Comparison of ENCODE assay signal across 18 cellular contexts in genomic region chr11:125890447-125891100, GRCh38. TPM values are rescaled to one million over a fixed set of nuclear protein-coding genes. Genes with fewer than 3 reads are reported as not detected.
A peak's percentile ranks its signal among the peaks of the same experiment; 100 is the strongest.
DNase-seq lines count a peak whose midpoint lies in the region; ATAC-seq, FAIRE-seq and TF ChIP-seq lines count a peak whose summit lies in the region.
"Had no signal": no experiment of that assay in that cellular context is flagged by ENCODE, and none has a peak within 500 bp of the region (broad histone marks: within the 10 kb centered on the region; RNA-seq: fewer than 3 reads in every experiment).

No MANE protein-coding gene starts in this region.

- no peak for TF ChIP-seq CTCF in CD4-positive, alpha-beta T cell (IDR thresholded peaks at IDR 0.05)
- TF ChIP-seq CTCF in WTC11 (IDR thresholded peaks at IDR 0.05) (no peak), D721Med (IDR thresholded peaks at IDR 0.05; ENCODE audit: insufficient read depth, missing control alignments) (no peak), brain microvascular endothelial cell (IDR thresholded peaks at IDR 0.05; ENCODE audit: low read depth, low read length, missing control alignments) (no peak), suprapubic skin (IDR thresholded peaks at IDR 0.05) (no peak)

- 67% methylated on average over 3 of the region's 3 CpGs for WGBS in suprapubic skin

- H3K27ac Mint-ChIP-seq in CD4-positive, alpha-beta T cell, result peak overlapping the region; percentile 30
- 0 out of 2 replicates have a peak overlapping the region, but pooled peaks have one; percentile 39 for H3K27ac Mint-ChIP-seq in WTC11

- no peaks in the 10 kb centered on the region for H3K27me3 ChIP-seq in CD4-positive, alpha-beta T cell (ENCODE audit: control insufficient read depth, insufficient read depth, low read length)
- H3K27me3 ChIP-seq in brain microvascular endothelial cell (replicated peaks) (no peaks in the 10 kb centered on the region), suprapubic skin (no peaks in the 10 kb centered on the region)

- no peak for TF ChIP-seq EP300 in suprapubic skin (IDR thresholded peaks at IDR 0.05)

- in situ Hi-C loops in brain microvascular endothelial cell (cut with HindIII; ENCODE audit: low pct_ligation_motif_present, low sequenced_read_pairs), result no loop called here

- intact Hi-C loops in CD4-positive, alpha-beta T cell (cut with DNase I, micrococcal nuclease), result no loop called here

- POLR2A ChIA-PET in CD4-positive, alpha-beta T cell (lab: Charles Lee), result interaction anchor here (1.1 to 1.3 kb wide), 3 partner anchors 8 to 321 kb away, joined by 3 to 4 read pairs (median 3); partner anchors contain the start of genes EI24 and PUS3
- POLR2A ChIA-PET in WTC11 (lab: Charles Lee), result no interaction called here

- H3K36me3 ChIP-seq in brain microvascular endothelial cell (replicated peaks) (peaks cover 9% of the 10 kb centered on the region), suprapubic skin (peaks cover 29% of the 10 kb centered on the region)

- H3K9me3 Mint-ChIP-seq in CD4-positive, alpha-beta T cell, result no peaks in the 10 kb centered on the region
- peaks cover 3% of the 10 kb centered on the region; the same call in 1 of the 2 replicates for H3K9me3 Mint-ChIP-seq in WTC11

- no peak for ATAC-seq in CD4-positive, alpha-beta T cell (ENCODE audit: poor library complexity)
- ATAC-seq in WTC11, result no peak

- H3K4me1 ChIP-seq in suprapubic skin, result peaks cover 17% of the 10 kb centered on the region

- H3K36me3 Mint-ChIP-seq in CD4-positive, alpha-beta T cell (ENCODE audit: low read depth), result peaks cover 54% of the 10 kb centered on the region
- peaks cover 30% of the 10 kb centered on the region for H3K36me3 Mint-ChIP-seq in WTC11

- TF ChIP-seq POLR2A in suprapubic skin (IDR thresholded peaks at IDR 0.05), result no peak

- CTCF ChIA-PET in CD4-positive, alpha-beta T cell (lab: Charles Lee), result no interaction called here
- CTCF ChIA-PET in WTC11 (lab: Charles Lee), result no interaction called here

- peaks cover 59% of the 10 kb centered on the region for H3K4me1 Mint-ChIP-seq in CD4-positive, alpha-beta T cell (ENCODE audit: low read depth)
- peaks cover 3% of the 10 kb centered on the region; the same call in 1 of the 2 replicates for H3K4me1 Mint-ChIP-seq in WTC11

- no peak for DNase-seq in CD4-positive, alpha-beta T cell
- peak; percentile 19 for DNase-seq in H4 (ENCODE audit: low spot score)
- DNase-seq in WTC11 (ENCODE audit: low spot score), result no peak
- DNase-seq in lung microvascular endothelial cell (ENCODE audit: low read depth in 2 of 2), result peak; percentile 24 to 55
- no peak for DNase-seq in D721Med (ENCODE audit: insufficient read length, low spot score)
- no peak for DNase-seq in CD1c-positive myeloid dendritic cell (ENCODE audit: extremely low spot score)
- DNase-seq in brain microvascular endothelial cell, result no peak
- DNase-seq in suprapubic skin (ENCODE audit: low spot score in 2 of 2), result no peak
- DNase-seq: cerebellar nuclear complex, GF-D8, head of caudate nucleus, Karpas-422, kidney glomerular epithelial cell, NCI-H1694, SK-N-SH had no signal

- no peaks in the 10 kb centered on the region for H3K27me3 Mint-ChIP-seq in CD4-positive, alpha-beta T cell
- peaks cover 17% of the 10 kb centered on the region for H3K27me3 Mint-ChIP-seq in WTC11 (ENCODE audit: low read depth)

- H3K27ac ChIP-seq in CD4-positive, alpha-beta T cell (ENCODE audit: low read depth, low read length), result no peak overlapping the region
- H3K27ac ChIP-seq in brain microvascular endothelial cell (no peak overlapping the region), suprapubic skin (no peak overlapping the region)

- H3K9me3 ChIP-seq in CD4-positive, alpha-beta T cell (ENCODE audit: control insufficient read depth, low read length), result no peaks in the 10 kb centered on the region
- H3K9me3 ChIP-seq in suprapubic skin, result no peaks in the 10 kb centered on the region
- H3K9me3 ChIP-seq: SK-N-SH had no signal

- peak overlapping the region; percentile 64 for H3K4me3 Mint-ChIP-seq in CD4-positive, alpha-beta T cell
- H3K4me3 Mint-ChIP-seq in WTC11, result no peak overlapping the region

- no peak overlapping the region for H3K4me3 ChIP-seq in brain microvascular endothelial cell (ENCODE audit: low read depth, low read length)
- H3K4me3 ChIP-seq in suprapubic skin, result no peak overlapping the region

- FAIRE-seq in D721Med (lab: Jason Lieb, UNC), result no peak

TF ChIP-seq in WTC11, 78 proteins besides CTCF, POLR2A, EP300 and RAD21 (continues in another document):
- TF ChIP-seq RELA (CRISPR knock-in tag; IDR thresholded peaks at IDR 0.05; ENCODE audit: borderline replicate concordance) (no peak), IRF2 (CRISPR knock-in tag; IDR thresholded peaks at IDR 0.05; ENCODE audit: borderline replicate concordance, low read depth) (no peak), MYBL2 (CRISPR knock-in tag; IDR thresholded peaks at IDR 0.05) (no peak), SP1 (CRISPR knock-in tag; conservative IDR thresholded peaks at IDR 0.05) (no peak), TEAD4 (CRISPR knock-in tag; IDR thresholded peaks at IDR 0.05) (no peak), ZNF121 (CRISPR knock-in tag; IDR thresholded peaks at IDR 0.05) (no peak), SMAD3 (CRISPR knock-in tag; IDR thresholded peaks at IDR 0.05; ENCODE audit: borderline replicate concordance) (no peak), NR1H2 (CRISPR knock-in tag; IDR thresholded peaks at IDR 0.05) (no peak), ZBTB21 (CRISPR knock-in tag; IDR thresholded peaks at IDR 0.05; ENCODE audit: borderline replicate concordance) (no peak), NR3C1 (CRISPR knock-in tag; conservative IDR thresholded peaks at IDR 0.05; ENCODE audit: low read depth) (no peak), TCF7 (CRISPR knock-in tag; IDR thresholded peaks at IDR 0.05; ENCODE audit: low read depth) (no peak)
- TF ChIP-seq, protein P1, sequence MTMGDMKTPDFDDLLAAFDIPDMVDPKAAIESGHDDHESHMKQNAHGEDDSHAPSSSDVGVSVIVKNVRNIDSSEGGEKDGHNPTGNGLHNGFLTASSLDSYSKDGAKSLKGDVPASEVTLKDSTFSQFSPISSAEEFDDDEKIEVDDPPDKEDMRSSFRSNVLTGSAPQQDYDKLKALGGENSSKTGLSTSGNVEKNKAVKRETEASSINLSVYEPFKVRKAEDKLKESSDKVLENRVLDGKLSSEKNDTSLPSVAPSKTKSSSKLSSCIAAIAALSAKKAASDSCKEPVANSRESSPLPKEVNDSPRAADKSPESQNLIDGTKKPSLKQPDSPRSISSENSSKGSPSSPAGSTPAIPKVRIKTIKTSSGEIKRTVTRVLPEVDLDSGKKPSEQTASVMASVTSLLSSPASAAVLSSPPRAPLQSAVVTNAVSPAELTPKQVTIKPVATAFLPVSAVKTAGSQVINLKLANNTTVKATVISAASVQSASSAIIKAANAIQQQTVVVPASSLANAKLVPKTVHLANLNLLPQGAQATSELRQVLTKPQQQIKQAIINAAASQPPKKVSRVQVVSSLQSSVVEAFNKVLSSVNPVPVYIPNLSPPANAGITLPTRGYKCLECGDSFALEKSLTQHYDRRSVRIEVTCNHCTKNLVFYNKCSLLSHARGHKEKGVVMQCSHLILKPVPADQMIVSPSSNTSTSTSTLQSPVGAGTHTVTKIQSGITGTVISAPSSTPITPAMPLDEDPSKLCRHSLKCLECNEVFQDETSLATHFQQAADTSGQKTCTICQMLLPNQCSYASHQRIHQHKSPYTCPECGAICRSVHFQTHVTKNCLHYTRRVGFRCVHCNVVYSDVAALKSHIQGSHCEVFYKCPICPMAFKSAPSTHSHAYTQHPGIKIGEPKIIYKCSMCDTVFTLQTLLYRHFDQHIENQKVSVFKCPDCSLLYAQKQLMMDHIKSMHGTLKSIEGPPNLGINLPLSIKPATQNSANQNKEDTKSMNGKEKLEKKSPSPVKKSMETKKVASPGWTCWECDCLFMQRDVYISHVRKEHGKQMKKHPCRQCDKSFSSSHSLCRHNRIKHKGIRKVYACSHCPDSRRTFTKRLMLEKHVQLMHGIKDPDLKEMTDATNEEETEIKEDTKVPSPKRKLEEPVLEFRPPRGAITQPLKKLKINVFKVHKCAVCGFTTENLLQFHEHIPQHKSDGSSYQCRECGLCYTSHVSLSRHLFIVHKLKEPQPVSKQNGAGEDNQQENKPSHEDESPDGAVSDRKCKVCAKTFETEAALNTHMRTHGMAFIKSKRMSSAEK (CRISPR knock-in tag; IDR thresholded peaks at IDR 0.05; ENCODE audit: borderline replicate concordance), result no peak
- TF ChIP-seq, protein P2, sequence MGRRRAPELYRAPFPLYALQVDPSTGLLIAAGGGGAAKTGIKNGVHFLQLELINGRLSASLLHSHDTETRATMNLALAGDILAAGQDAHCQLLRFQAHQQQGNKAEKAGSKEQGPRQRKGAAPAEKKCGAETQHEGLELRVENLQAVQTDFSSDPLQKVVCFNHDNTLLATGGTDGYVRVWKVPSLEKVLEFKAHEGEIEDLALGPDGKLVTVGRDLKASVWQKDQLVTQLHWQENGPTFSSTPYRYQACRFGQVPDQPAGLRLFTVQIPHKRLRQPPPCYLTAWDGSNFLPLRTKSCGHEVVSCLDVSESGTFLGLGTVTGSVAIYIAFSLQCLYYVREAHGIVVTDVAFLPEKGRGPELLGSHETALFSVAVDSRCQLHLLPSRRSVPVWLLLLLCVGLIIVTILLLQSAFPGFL (CRISPR knock-in tag; IDR thresholded peaks at IDR 0.05; ENCODE audit: borderline replicate concordance), result no peak

RNA-seq across cellular contexts. Expression of gene HYLS1, which starts 3.1 kb away (rescaled TPM):
- total RNA-seq in CD4-positive, alpha-beta T cell, result 1 to 10 TPM; 1.2 to 1.3 TPM
- 14.0 and 18.2 TPM in 2 replicates for total RNA-seq in H4 (2014; rRNA removed; shearing (Covaris generic))
- total RNA-seq in WTC11 (2021) (8.0 to 8.1 TPM (median 8.1 TPM) in 3 replicates), lung microvascular endothelial cell (5.0 and 6.9 TPM in 2 replicates), suprapubic skin (1 to 10 TPM; 2.4 to 3.4 (median 3.1) TPM)

RNA-seq across cellular contexts. Expression of gene PUS3, which starts 12.4 kb away (rescaled TPM):
- total RNA-seq in CD4-positive, alpha-beta T cell, result 1 to 10 TPM; 6.0 to 7.3 TPM
- total RNA-seq in H4 (2014; rRNA removed; shearing (Covaris generic)), result 19.3 and 21.2 TPM in 2 replicates
- total RNA-seq in WTC11 (2021) (16.3 to 18.8 TPM (median 18.6 TPM) in 3 replicates), lung microvascular endothelial cell (7.2 and 8.3 TPM in 2 replicates), suprapubic skin (10 to 100 TPM in 2 of 4 donors, 1 to 10 TPM in 2; 6.0 to 14.9 (median 10.6) TPM)

RNA-seq across cellular contexts. Expression of gene DDX25, which starts 13.7 kb away (rescaled TPM):
- not detected for total RNA-seq in CD4-positive, alpha-beta T cell
- total RNA-seq in H4 (2014; rRNA removed; shearing (Covaris generic)), result not detected in 2 replicates
- total RNA-seq in WTC11 (2021), result 17.5 to 20.5 TPM (median 20.4 TPM) in 3 replicates
- under 0.01 TPM in 1 of 2 replicates, not detected in the other for total RNA-seq in lung microvascular endothelial cell
- 1 to 10 TPM in 1 of 4 donors, under 1 TPM in 2, not detected in 1; 0.15 to 1.2 (median 0.32) TPM for total RNA-seq in suprapubic skin
- total RNA-seq: NCI-H460, posterior vena cava had no signal

RNA-seq across cellular contexts. Expression of gene VSIG10L2, which starts 55.3 kb away (rescaled TPM):
- not detected for total RNA-seq in CD4-positive, alpha-beta T cell
- not detected in 2 replicates for total RNA-seq in H4 (2014; rRNA removed; shearing (Covaris generic))
- total RNA-seq in WTC11 (2021) (not detected in 3 replicates), lung microvascular endothelial cell (not detected in 2 replicates), suprapubic skin (10 to 100 TPM in 1 of 4 donors, 1 to 10 TPM in 3; 2.0 to 17.2 (median 6.7) TPM)
- total RNA-seq: mucosa of gallbladder had no signal

RNA-seq across cellular contexts. Expression of gene PATE4, which starts 57.5 kb away (rescaled TPM):
- total RNA-seq in CD4-positive, alpha-beta T cell, result not detected
- not detected in 2 replicates for total RNA-seq in H4 (2014; rRNA removed; shearing (Covaris generic))
- total RNA-seq in WTC11 (2021) (not detected in 3 replicates), lung microvascular endothelial cell (not detected in 2 replicates), suprapubic skin (not detected)
- total RNA-seq: mucosa of gallbladder, NCI-H460, posterior vena cava had no signal

Comparison
In these comparisons a context has a peak if more than half of its experiments do, and no peak if none do; other contexts are left out.
1. DNase-seq: peak in H4 (single experiment) and lung microvascular endothelial cell (2 of 2); none in CD4-positive, alpha-beta T cell (0 of 10), WTC11 (single experiment), D721Med (single experiment), CD1c-positive myeloid dendritic cell (single experiment), brain microvascular endothelial cell (single experiment) and suprapubic skin (0 of 2).